8 cellular contexts compared by ENCODE assay signal in genomic region chr2:64865073-64865830, GRCh38.
DNase-seq lines count a peak whose midpoint lies in the region; ATAC-seq lines count a peak whose summit lies in the region.

No MANE protein-coding gene starts in this region.

- peak overlapping the region; percentile 74 for H3K4me3 ChIP-seq in effector memory CD4-positive, alpha-beta T cell (ENCODE audit: insufficient read depth, low read depth, low read length, poor library complexity, severe bottlenecking)

- H3K9me3 ChIP-seq in effector memory CD4-positive, alpha-beta T cell (ENCODE audit: control insufficient read depth, low read length) = no peaks in the 10 kb centered on the region

- no peaks in the 10 kb centered on the region for H3K36me3 ChIP-seq in effector memory CD4-positive, alpha-beta T cell (ENCODE audit: control insufficient read depth, insufficient read depth, low read length)

- H3K4me1 ChIP-seq in effector memory CD4-positive, alpha-beta T cell (ENCODE audit: control insufficient read depth, insufficient read depth, low read length, poor library complexity, severe bottlenecking) = peaks cover 4% of the 10 kb centered on the region

- peaks cover 3% of the 10 kb centered on the region for H3K27me3 ChIP-seq in effector memory CD4-positive, alpha-beta T cell (replicated peaks; ENCODE audit: control insufficient read depth, insufficient read depth, low read length, poor library complexity, severe bottlenecking)

- H3K27ac ChIP-seq in effector memory CD4-positive, alpha-beta T cell (ENCODE audit: insufficient read depth, low read length, poor library complexity, severe bottlenecking) = no peak overlapping the region

- ATAC-seq in HG02884 (IDR thresholded peaks at IDR 0.05; ENCODE audit: unreplicated experiment) = peak; percentile 44

- peak; percentile 78 for DNase-seq in NCI-H82 (lab: John Stamatoyannopoulos, UW)
- DNase-seq in NCI-H82 treated with DMSO at 0.1 percent for 48 hours (lab: John Stamatoyannopoulos, UW; ENCODE audit: unreplicated experiment) = no peak
- DNase-seq in NCI-H510A (lab: John Stamatoyannopoulos, UW) = peak; percentile 31
- peak; percentile 85 for DNase-seq in activated CD8-positive, alpha-beta memory T cell treated with anti-CD3 and anti-CD28 coated beads for 24 hours
- DNase-seq in effector memory CD4-positive, alpha-beta T cell = peak; percentile 36 to 48 (median 39)
- DNase-seq in medulla oblongata (ENCODE audit: extremely low spot score) = peak; percentile 81
- peak in 2 of 3 experiments; percentile 26 to 51 for DNase-seq in stimulated activated CD4-positive, alpha-beta T cell treated with anti-CD3 and anti-CD28 coated beads, TNF-alpha, amount 100 ng/mL, for 24 hours (ENCODE audit: low read depth in 3 of 3)
